ENCODE assay signal across 24 cellular contexts in genomic region chr7:122148081-122148480, GRCh38.
"Had no signal": no experiment of that assay in that cellular context is flagged by ENCODE, and none has a peak within 500 bp of the region (broad histone marks: within the 10 kb centered on the region; RNA-seq: fewer than 3 reads in every experiment).

No MANE protein-coding gene starts in this region.

- H3K36me3 ChIP-seq: heart left ventricle, ovary, stomach, thyroid gland, vagina had no signal

- H3K27me3 ChIP-seq: heart left ventricle, hepatocyte, ovary, stomach, thyroid gland, vagina had no signal

- H3K9me3 ChIP-seq: heart left ventricle, ovary, psoas muscle, stomach, thyroid gland, vagina had no signal

- FAIRE-seq: frontal cortex, kidney had no signal

- DNase-seq: cerebellar nuclear complex; cortex of kidney; effector memory CD8-positive, alpha-beta T cell; heart left ventricle; kidney; occipital lobe; ovary; posterior cingulate gyrus; psoas muscle; right cardiac atrium; stimulated activated CD4-positive, alpha-beta T cell treated with anti-CD3 and anti-CD28 coated beads, Interleukin-15, amount 100 ng/mL, for 24 hours; stimulated activated CD4-positive, alpha-beta T cell treated with anti-CD3 and anti-CD28 coated beads, Interleukin-4, amount 100 ng/mL, for 24 hours; stimulated activated naive CD4-positive, alpha-beta T cell treated with Interleukin-2 at 50 U/mL for 16 hours; stomach; thyroid gland; trophoblast cell had no signal

- H3K4me2 ChIP-seq: hepatocyte had no signal

- H3K4me3 Mint-ChIP-seq: effector memory CD8-positive, alpha-beta T cell; memory B cell; natural killer cell treated with Interleukin-12 subunit alpha and Interleukin-12 subunit beta and Interleukin-15 and Interleukin-18, amount 100 ng/mL, for 72 hours; stimulated activated effector memory CD8-positive, alpha-beta T cell treated with anti-CD3 and anti-CD28 coated beads, Interleukin-12 subunit alpha, Interleukin-12 subunit beta, amount 100 ng/mL, for 72 hours had no signal

- H3K4me3 ChIP-seq: heart left ventricle, hepatocyte, lung, ovary, psoas muscle, skin epidermis, stomach, thyroid gland, vagina had no signal

- H3K27ac ChIP-seq: heart left ventricle, hepatocyte, ovary, psoas muscle, skin epidermis, stomach, thyroid gland, vagina had no signal

- H3K27ac Mint-ChIP-seq: effector memory CD8-positive, alpha-beta T cell; memory B cell; natural killer cell treated with Interleukin-12 subunit alpha and Interleukin-12 subunit beta and Interleukin-15 and Interleukin-18, amount 100 ng/mL, for 72 hours; stimulated activated effector memory CD8-positive, alpha-beta T cell treated with anti-CD3 and anti-CD28 coated beads, Interleukin-12 subunit alpha, Interleukin-12 subunit beta, amount 100 ng/mL, for 72 hours had no signal

- H3K36me3 Mint-ChIP-seq: memory B cell; stimulated activated effector memory CD8-positive, alpha-beta T cell treated with anti-CD3 and anti-CD28 coated beads, Interleukin-12 subunit alpha, Interleukin-12 subunit beta, amount 100 ng/mL, for 72 hours had no signal

- H3K9me3 Mint-ChIP-seq: effector memory CD8-positive, alpha-beta T cell; memory B cell; stimulated activated effector memory CD8-positive, alpha-beta T cell treated with anti-CD3 and anti-CD28 coated beads, Interleukin-12 subunit alpha, Interleukin-12 subunit beta, amount 100 ng/mL, for 72 hours had no signal

- H2AFZ ChIP-seq: hepatocyte had no signal

- H3K4me1 ChIP-seq: thyroid gland had no signal
